15 cellular contexts compared by ENCODE assay signal in genomic region chr11:70141490-70142014, GRCh38.
A peak's percentile ranks its signal among the peaks of the same experiment; 100 is the strongest.
DNase-seq lines count a peak whose midpoint lies in the region; ATAC-seq, FAIRE-seq and TF ChIP-seq lines count a peak whose summit lies in the region.
"Had no signal": no experiment of that assay in that cellular context is flagged by ENCODE, and none has a peak within 500 bp of the region (broad histone marks: within the 10 kb centered on the region; RNA-seq: fewer than 3 reads in every experiment).

No MANE protein-coding gene starts in this region.

- H3K36me3 ChIP-seq in hepatocyte (replicated peaks; ENCODE audit: insufficient read depth, low read depth) (no peaks in the 10 kb centered on the region), transverse colon (no peaks in the 10 kb centered on the region)

- in situ Hi-C loops in transverse colon (cut with MboI; ENCODE audit: low pct_ligation_motif_present in 1 of 4, low pct_unique_long_range_greater_than_20kb in 1 of 4, low sequenced_read_pairs in 3 of 4), result no loop called here

- POLR2A ChIA-PET in activated CD8-positive, alpha-beta T cell treated with anti-CD3 and anti-CD28 coated beads for 36 hours (lab: Charles Lee), result no interaction called here
- POLR2A ChIA-PET in activated CD8-positive, alpha-beta T cell treated with anti-CD3 and anti-CD28 coated beads, Interleukin-2, amount 10 ng/mL, durations not matched to agents 7 days and 5 days (lab: Charles Lee), result no interaction called here

- peaks cover 15% of the 10 kb centered on the region for H3K4me1 ChIP-seq in hepatocyte (ENCODE audit: insufficient read depth)
- peaks cover 0 to 7% (median 4%) of the 10 kb centered on the region in 4 donors for H3K4me1 ChIP-seq in transverse colon

- no peaks in the 10 kb centered on the region for H3K9me3 Mint-ChIP-seq in activated CD8-positive, alpha-beta T cell treated with anti-CD3 and anti-CD28 coated beads for 36 hours
- no peaks in the 10 kb centered on the region for H3K9me3 Mint-ChIP-seq in activated CD8-positive, alpha-beta T cell treated with anti-CD3 and anti-CD28 coated beads, Interleukin-2, amount 10 ng/mL, durations not matched to agents 7 days and 5 days (ENCODE audit: insufficient read depth)
- H3K9me3 Mint-ChIP-seq: activated CD4-positive, alpha-beta T cell treated with anti-CD3 and anti-CD28 coated beads, Interleukin-2, amount 10 ng/mL, durations not matched to agents 24 days and 14 days; activated naive CD8-positive, alpha-beta T cell treated with anti-CD3 and anti-CD28 coated beads, Interleukin-2, amount 10 ng/mL, durations not matched to agents 7 days and 5 days; effector memory CD8-positive, alpha-beta T cell; HFFc6 had no signal

- H3K27me3 Mint-ChIP-seq in activated CD8-positive, alpha-beta T cell treated with anti-CD3 and anti-CD28 coated beads for 36 hours, result peaks cover 33% of the 10 kb centered on the region
- H3K27me3 Mint-ChIP-seq in activated CD8-positive, alpha-beta T cell treated with anti-CD3 and anti-CD28 coated beads, Interleukin-2, amount 10 ng/mL, durations not matched to agents 7 days and 5 days (ENCODE audit: low read depth), result peaks cover 31% of the 10 kb centered on the region

- H3K4me1 Mint-ChIP-seq in activated CD8-positive, alpha-beta T cell treated with anti-CD3 and anti-CD28 coated beads for 36 hours (ENCODE audit: low read depth), result peaks cover 9% of the 10 kb centered on the region
- H3K4me1 Mint-ChIP-seq in activated CD8-positive, alpha-beta T cell treated with anti-CD3 and anti-CD28 coated beads, Interleukin-2, amount 10 ng/mL, durations not matched to agents 7 days and 5 days (ENCODE audit: low read depth), result no peaks in the 10 kb centered on the region
- H3K4me1 Mint-ChIP-seq: activated naive CD8-positive, alpha-beta T cell treated with anti-CD3 and anti-CD28 coated beads, Interleukin-2, amount 10 ng/mL, durations not matched to agents 7 days and 5 days had no signal

- H2AFZ ChIP-seq in hepatocyte, result no peak overlapping the region

- H3K9me2 ChIP-seq in hepatocyte (replicated peaks; ENCODE audit: insufficient read depth), result no peaks in the 10 kb centered on the region

- H3K4me2 ChIP-seq in hepatocyte, result peak overlapping the region; percentile 11

- no peaks in the 10 kb centered on the region for H3K79me2 ChIP-seq in hepatocyte

- intact Hi-C loops in activated CD8-positive, alpha-beta T cell treated with anti-CD3 and anti-CD28 coated beads for 36 hours (cut with micrococcal nuclease), result no loop called here
- intact Hi-C loops in transverse colon (cut with DNase I; ENCODE audit: low total_unique reads), result no loop called here

- H3K27ac ChIP-seq in hepatocyte (no peak overlapping the region), transverse colon (no peak overlapping the region)

- CTCF ChIA-PET in activated CD8-positive, alpha-beta T cell treated with anti-CD3 and anti-CD28 coated beads for 36 hours (lab: Charles Lee), result no interaction called here
- CTCF ChIA-PET in activated CD8-positive, alpha-beta T cell treated with anti-CD3 and anti-CD28 coated beads, Interleukin-2, amount 10 ng/mL, durations not matched to agents 7 days and 5 days (lab: Charles Lee), result no interaction called here

- FAIRE-seq in GM12892 (lab: Jason Lieb, UNC), result no peak

- no peaks in the 10 kb centered on the region for H3K9me3 ChIP-seq in hepatocyte (ENCODE audit: low read depth)
- H3K9me3 ChIP-seq in transverse colon, result no peaks in the 10 kb centered on the region

- WGBS in hepatocyte (ENCODE audit: low lambda C conversion rate, missing lambda C conversion rate), result 20% methylated on average over 18 of the region's 18 CpGs
- 42 to 65% methylated on average over 7 to 18 of the region's 18 CpGs for WGBS in transverse colon (ENCODE audit: low coverage in 1 of 2), 2 donors

- H3K4me3 ChIP-seq in hepatocyte (no peak overlapping the region), transverse colon (no peak overlapping the region)

- no peak for TF ChIP-seq EP300 in transverse colon (IDR thresholded peaks at IDR 0.05; ENCODE audit: low read depth)

- no peak overlapping the region for H3K4me3 Mint-ChIP-seq in activated CD8-positive, alpha-beta T cell treated with anti-CD3 and anti-CD28 coated beads for 36 hours
- H3K4me3 Mint-ChIP-seq in activated CD8-positive, alpha-beta T cell treated with anti-CD3 and anti-CD28 coated beads, Interleukin-2, amount 10 ng/mL, durations not matched to agents 7 days and 5 days, result no peak overlapping the region
- H3K4me3 Mint-ChIP-seq: activated CD4-positive, alpha-beta T cell treated with anti-CD3 and anti-CD28 coated beads, Interleukin-2, amount 10 ng/mL, durations not matched to agents 24 days and 14 days; activated naive CD8-positive, alpha-beta T cell treated with anti-CD3 and anti-CD28 coated beads, Interleukin-2, amount 10 ng/mL, durations not matched to agents 7 days and 5 days; effector memory CD8-positive, alpha-beta T cell; HFFc6 had no signal

- peak; percentile 58 for DNase-seq in activated CD8-positive, alpha-beta T cell treated with anti-CD3 and anti-CD28 coated beads for 36 hours
- no peak for DNase-seq in activated CD8-positive, alpha-beta T cell treated with anti-CD3 and anti-CD28 coated beads, Interleukin-2, amount 10 ng/mL, durations not matched to agents 7 days and 5 days
- DNase-seq in NCI-H69 (lab: John Stamatoyannopoulos, UW) (peak; percentile 97), hepatocyte (ENCODE audit: low spot score) (no peak), transverse colon (no peak), GM12892 (ENCODE audit: insufficient read length) (no peak), HuH-7 (ENCODE audit: low spot score) (no peak)
- DNase-seq in stimulated activated naive CD8-positive, alpha-beta T cell treated with anti-CD3 and anti-CD28 coated beads, Interleukin-15, Interleukin-2, amounts not matched to agents 100 U/mL and 50 U/mL, for 24 hours, result peak; percentile 13
- DNase-seq: activated CD4-positive, alpha-beta T cell treated with anti-CD3 and anti-CD28 coated beads, Interleukin-2, amount 10 ng/mL, durations not matched to agents 24 days and 14 days; activated naive CD8-positive, alpha-beta T cell treated with anti-CD3 and anti-CD28 coated beads, Interleukin-2, amount 10 ng/mL, durations not matched to agents 7 days and 5 days; effector memory CD8-positive, alpha-beta T cell; HFFc6; NCI-H2029; SHP77 treated with DMSO at 0.1 percent for 48 hours; stimulated activated CD4-positive, alpha-beta T cell treated with anti-CD3 and anti-CD28 coated beads, Interleukin-1b, Interleukin-23, amount 100 ng/mL, for 48 hours had no signal

- no peak for TF ChIP-seq CTCF in activated CD8-positive, alpha-beta T cell treated with anti-CD3 and anti-CD28 coated beads for 36 hours (IDR thresholded peaks at IDR 0.05)
- TF ChIP-seq CTCF in hepatocyte (IDR thresholded peaks at IDR 0.05; ENCODE audit: poor library complexity) (no peak), transverse colon (IDR thresholded peaks at IDR 0.05) (no peak)

- no peak for TF ChIP-seq POLR2A in transverse colon (IDR thresholded peaks at IDR 0.05)
- TF ChIP-seq POLR2A in GM12892 (IDR thresholded peaks at IDR 0.05; ENCODE audit: low read depth, low read length), result no peak

- no peaks in the 10 kb centered on the region for H4K20me1 ChIP-seq in hepatocyte (ENCODE audit: insufficient read depth, poor library complexity, severe bottlenecking)

- H3K27me3 ChIP-seq in hepatocyte, result peaks cover 5% of the 10 kb centered on the region
- peaks cover 39% of the 10 kb centered on the region for H3K27me3 ChIP-seq in transverse colon

- no peaks in the 10 kb centered on the region for H3K36me3 Mint-ChIP-seq in activated CD8-positive, alpha-beta T cell treated with anti-CD3 and anti-CD28 coated beads for 36 hours (ENCODE audit: low read depth)
- no peaks in the 10 kb centered on the region for H3K36me3 Mint-ChIP-seq in activated CD8-positive, alpha-beta T cell treated with anti-CD3 and anti-CD28 coated beads, Interleukin-2, amount 10 ng/mL, durations not matched to agents 7 days and 5 days (ENCODE audit: low read depth)
- H3K36me3 Mint-ChIP-seq: activated naive CD8-positive, alpha-beta T cell treated with anti-CD3 and anti-CD28 coated beads, Interleukin-2, amount 10 ng/mL, durations not matched to agents 7 days and 5 days had no signal

- ATAC-seq in activated CD8-positive, alpha-beta T cell treated with anti-CD3 and anti-CD28 coated beads for 36 hours, result peak; percentile 27
- ATAC-seq in activated CD8-positive, alpha-beta T cell treated with anti-CD3 and anti-CD28 coated beads, Interleukin-2, amount 10 ng/mL, durations not matched to agents 7 days and 5 days, result no peak
- ATAC-seq in stimulated activated naive CD8-positive, alpha-beta T cell treated with anti-CD3 and anti-CD28 coated beads, Interleukin-15, Interleukin-2, amounts not matched to agents 100 U/mL and 50 U/mL, for 24 hours, result no peak
- ATAC-seq: effector memory CD8-positive, alpha-beta T cell had no signal

- H3K27ac Mint-ChIP-seq in activated CD8-positive, alpha-beta T cell treated with anti-CD3 and anti-CD28 coated beads for 36 hours, result no peak overlapping the region
- no peak overlapping the region for H3K27ac Mint-ChIP-seq in activated CD8-positive, alpha-beta T cell treated with anti-CD3 and anti-CD28 coated beads, Interleukin-2, amount 10 ng/mL, durations not matched to agents 7 days and 5 days
- H3K27ac Mint-ChIP-seq: activated CD4-positive, alpha-beta T cell treated with anti-CD3 and anti-CD28 coated beads, Interleukin-2, amount 10 ng/mL, durations not matched to agents 24 days and 14 days; activated naive CD8-positive, alpha-beta T cell treated with anti-CD3 and anti-CD28 coated beads, Interleukin-2, amount 10 ng/mL, durations not matched to agents 7 days and 5 days; effector memory CD8-positive, alpha-beta T cell; HFFc6 had no signal

Comparison
In these comparisons a context has a peak if more than half of its experiments do, and no peak if none do; other contexts are left out.
1. DNase-seq: peak in activated CD8-positive, alpha-beta T cell treated with anti-CD3 and anti-CD28 coated beads for 36 hours (single experiment), NCI-H69 (single experiment) and stimulated activated naive CD8-positive, alpha-beta T cell treated with anti-CD3 and anti-CD28 coated beads, Interleukin-15, Interleukin-2, amounts not matched to agents 100 U/mL and 50 U/mL, for 24 hours (single experiment); none in activated CD8-positive, alpha-beta T cell treated with anti-CD3 and anti-CD28 coated beads, Interleukin-2, amount 10 ng/mL, durations not matched to agents 7 days and 5 days (single experiment), hepatocyte (single experiment), transverse colon (single experiment), GM12892 (single experiment) and HuH-7 (single experiment).